8 cellular contexts compared by ENCODE assay signal in the genomic region with DNA sequence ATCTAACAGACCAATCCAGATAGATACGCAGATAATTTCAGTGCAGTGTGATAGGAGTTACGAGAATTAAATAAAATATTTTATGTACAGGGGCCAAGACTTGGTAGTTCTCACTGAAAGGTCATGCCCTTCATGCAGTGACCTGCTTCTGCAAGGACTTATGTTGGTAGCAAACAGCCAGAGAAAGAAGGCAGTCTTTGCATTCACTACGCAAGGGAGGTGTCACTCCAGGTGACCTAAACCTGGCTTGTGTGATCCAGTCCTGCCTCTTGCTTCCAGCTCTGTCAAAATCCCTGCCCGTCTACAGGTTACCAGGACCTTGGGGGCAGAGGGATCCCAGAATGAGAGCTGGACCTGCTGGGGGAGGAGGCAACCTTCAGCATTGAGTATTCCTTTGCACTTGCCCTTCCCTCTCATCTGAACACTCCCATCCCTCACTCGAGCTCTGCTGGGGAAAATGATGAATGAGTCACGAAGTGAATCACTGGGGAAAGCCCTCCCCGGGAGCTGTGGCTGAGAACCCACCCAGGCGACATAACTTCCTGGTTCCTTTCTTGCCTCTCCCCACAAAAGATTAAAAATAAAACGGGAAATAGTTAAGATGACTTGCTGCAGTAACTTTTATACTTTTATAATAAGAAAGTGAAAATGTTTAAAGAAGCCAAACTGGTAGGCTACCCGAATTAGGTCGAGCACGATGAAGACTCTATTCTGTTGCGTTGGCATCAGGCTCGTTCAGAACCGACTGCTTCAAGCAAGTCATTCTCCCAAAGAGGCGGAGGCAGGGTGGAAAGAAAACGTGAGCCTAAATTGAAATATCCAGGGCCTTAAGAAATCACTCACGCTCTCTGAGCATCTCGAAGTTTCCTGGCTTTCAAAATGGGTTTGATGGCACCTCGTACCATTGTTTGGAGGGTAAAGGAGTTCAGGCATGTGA.
DNase-seq lines count a peak whose midpoint lies in the region; ATAC-seq and TF ChIP-seq lines count a peak whose summit lies in the region.

No MANE protein-coding gene starts in this region.

- CTCF ChIA-PET in activated CD4-positive, alpha-beta memory T cell treated with anti-CD3 and anti-CD28 coated beads for 36 hours (lab: Charles Lee) = interaction anchor here (0.8 to 2.7 kb wide), 5 partner anchors 9 to 363 kb away, joined by 3 to 9 read pairs (median 6); no protein-coding TSS in a partner anchor

- H3K27ac ChIP-seq in HL-60 (replicated peaks) (no peak overlapping the region), esophagus muscularis mucosa (replicated peaks in 1 of 4) (peak overlapping the region in 3 of 4 donors; percentile 0 to 60 (median 48))

- H3K4me1 ChIP-seq in esophagus muscularis mucosa = peaks cover 22 to 43% (median 36%) of the 10 kb centered on the region in 4 donors

- intact Hi-C loops in activated CD4-positive, alpha-beta memory T cell treated with anti-CD3 and anti-CD28 coated beads for 36 hours (cut with micrococcal nuclease) = loop anchor here (1.0 to 2.0 kb wide), 2 partner anchors 57 to 213 kb away; no protein-coding TSS in a partner anchor
- intact Hi-C loops in esophagus muscularis mucosa (cut with DNase I) = no loop called here

- TF ChIP-seq CTCF in HL-60 (IDR thresholded peaks at IDR 0.05; ENCODE audit: insufficient read depth, low read length) (no peak), esophagus muscularis mucosa (IDR thresholded peaks at IDR 0.05) (no peak)

- H3K27me3 Mint-ChIP-seq in activated CD4-positive, alpha-beta memory T cell treated with anti-CD3 and anti-CD28 coated beads for 36 hours = no peaks in the 10 kb centered on the region

- H3K9me3 ChIP-seq in esophagus muscularis mucosa = no peaks in the 10 kb centered on the region

- DNase-seq in HL-60 (ENCODE audit: low read depth in 1 of 2, low spot score in 1 of 2) (peak; percentile 25 to 47), esophagus muscularis mucosa (ENCODE audit: extremely low spot score) (no peak), putamen (ENCODE audit: low spot score) (peak; percentile 44), NCI-H128 (lab: John Stamatoyannopoulos, UW; ENCODE audit: unreplicated experiment) (no peak), COR-L47 (lab: John Stamatoyannopoulos, UW) (no peak)
- DNase-seq in activated CD4-positive, alpha-beta memory T cell treated with anti-CD3 and anti-CD28 coated beads for 36 hours = peak; percentile 75

- H3K27ac Mint-ChIP-seq in activated CD4-positive, alpha-beta memory T cell treated with anti-CD3 and anti-CD28 coated beads for 36 hours = peak overlapping the region; percentile 10

- peak overlapping the region; percentile 35 for H3K4me3 Mint-ChIP-seq in activated CD4-positive, alpha-beta memory T cell treated with anti-CD3 and anti-CD28 coated beads for 36 hours

- TF ChIP-seq EP300 in esophagus muscularis mucosa (IDR thresholded peaks at IDR 0.05) = no peak

- peak; percentile 49 for ATAC-seq in GM19023 (IDR thresholded peaks at IDR 0.05; ENCODE audit: unreplicated experiment)
- ATAC-seq in GM19035 (IDR thresholded peaks at IDR 0.05; ENCODE audit: unreplicated experiment) = no peak

- TF ChIP-seq POLR2A in esophagus muscularis mucosa (IDR thresholded peaks at IDR 0.05; ENCODE audit: low read depth) = no peak

- no peak overlapping the region for H3K4me3 ChIP-seq in HL-60 (replicated peaks; ENCODE audit: insufficient read depth, low read length)
- H3K4me3 ChIP-seq in esophagus muscularis mucosa = peak overlapping the region; percentile 4 to 40 (median 23)

- no peaks in the 10 kb centered on the region for H3K27me3 ChIP-seq in HL-60 (ENCODE audit: insufficient read depth, poor library complexity, severe bottlenecking)
- no peaks in the 10 kb centered on the region for H3K27me3 ChIP-seq in esophagus muscularis mucosa

- 45% methylated on average over 20 of the region's 20 CpGs for WGBS in esophagus muscularis mucosa

- no peaks in the 10 kb centered on the region for H3K36me3 Mint-ChIP-seq in activated CD4-positive, alpha-beta memory T cell treated with anti-CD3 and anti-CD28 coated beads for 36 hours

- no peaks in the 10 kb centered on the region for H3K9me3 Mint-ChIP-seq in activated CD4-positive, alpha-beta memory T cell treated with anti-CD3 and anti-CD28 coated beads for 36 hours

- POLR2A ChIA-PET in activated CD4-positive, alpha-beta memory T cell treated with anti-CD3 and anti-CD28 coated beads for 36 hours (lab: Charles Lee) = no interaction called here

- H3K4me1 Mint-ChIP-seq in activated CD4-positive, alpha-beta memory T cell treated with anti-CD3 and anti-CD28 coated beads for 36 hours (ENCODE audit: low read depth) = peaks cover 52% of the 10 kb centered on the region

- no peaks in the 10 kb centered on the region for H3K36me3 ChIP-seq in esophagus muscularis mucosa

Comparison
In these comparisons a context has a peak if more than half of its experiments do, and no peak if none do; other contexts are left out.
1. DNase-seq: peak in HL-60 (2 of 2), activated CD4-positive, alpha-beta memory T cell treated with anti-CD3 and anti-CD28 coated beads for 36 hours (single experiment) and putamen (single experiment); none in esophagus muscularis mucosa (single experiment), NCI-H128 (single experiment) and COR-L47 (single experiment).